ENCODE assay signal across 1 cellular context in genomic region chr5:6781711-6782110, GRCh38.
TF ChIP-seq lines count a peak whose summit lies in the region.

No MANE protein-coding gene starts in this region.

TF ChIP-seq in HepG2, 621 proteins besides CTCF, POLR2A, EP300 and RAD21 (continued from another document):
- TF ChIP-seq, protein P1, sequence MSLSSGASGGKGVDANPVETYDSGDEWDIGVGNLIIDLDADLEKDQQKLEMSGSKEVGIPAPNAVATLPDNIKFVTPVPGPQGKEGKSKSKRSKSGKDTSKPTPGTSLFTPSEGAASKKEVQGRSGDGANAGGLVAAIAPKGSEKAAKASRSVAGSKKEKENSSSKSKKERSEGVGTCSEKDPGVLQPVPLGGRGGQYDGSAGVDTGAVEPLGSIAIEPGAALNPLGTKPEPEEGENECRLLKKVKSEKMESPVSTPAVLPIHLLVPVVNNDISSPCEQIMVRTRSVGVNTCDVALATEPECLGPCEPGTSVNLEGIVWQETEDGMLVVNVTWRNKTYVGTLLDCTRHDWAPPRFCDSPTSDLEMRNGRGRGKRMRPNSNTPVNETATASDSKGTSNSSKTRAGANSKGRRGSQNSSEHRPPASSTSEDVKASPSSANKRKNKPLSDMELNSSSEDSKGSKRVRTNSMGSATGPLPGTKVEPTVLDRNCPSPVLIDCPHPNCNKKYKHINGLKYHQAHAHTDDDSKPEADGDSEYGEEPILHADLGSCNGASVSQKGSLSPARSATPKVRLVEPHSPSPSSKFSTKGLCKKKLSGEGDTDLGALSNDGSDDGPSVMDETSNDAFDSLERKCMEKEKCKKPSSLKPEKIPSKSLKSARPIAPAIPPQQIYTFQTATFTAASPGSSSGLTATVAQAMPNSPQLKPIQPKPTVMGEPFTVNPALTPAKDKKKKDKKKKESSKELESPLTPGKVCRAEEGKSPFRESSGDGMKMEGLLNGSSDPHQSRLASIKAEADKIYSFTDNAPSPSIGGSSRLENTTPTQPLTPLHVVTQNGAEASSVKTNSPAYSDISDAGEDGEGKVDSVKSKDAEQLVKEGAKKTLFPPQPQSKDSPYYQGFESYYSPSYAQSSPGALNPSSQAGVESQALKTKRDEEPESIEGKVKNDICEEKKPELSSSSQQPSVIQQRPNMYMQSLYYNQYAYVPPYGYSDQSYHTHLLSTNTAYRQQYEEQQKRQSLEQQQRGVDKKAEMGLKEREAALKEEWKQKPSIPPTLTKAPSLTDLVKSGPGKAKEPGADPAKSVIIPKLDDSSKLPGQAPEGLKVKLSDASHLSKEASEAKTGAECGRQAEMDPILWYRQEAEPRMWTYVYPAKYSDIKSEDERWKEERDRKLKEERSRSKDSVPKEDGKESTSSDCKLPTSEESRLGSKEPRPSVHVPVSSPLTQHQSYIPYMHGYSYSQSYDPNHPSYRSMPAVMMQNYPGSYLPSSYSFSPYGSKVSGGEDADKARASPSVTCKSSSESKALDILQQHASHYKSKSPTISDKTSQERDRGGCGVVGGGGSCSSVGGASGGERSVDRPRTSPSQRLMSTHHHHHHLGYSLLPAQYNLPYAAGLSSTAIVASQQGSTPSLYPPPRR (CRISPR knock-in tag; IDR thresholded peaks at IDR 0.05; ENCODE audit: borderline replicate concordance): no peak
- TF ChIP-seq, protein P2, sequence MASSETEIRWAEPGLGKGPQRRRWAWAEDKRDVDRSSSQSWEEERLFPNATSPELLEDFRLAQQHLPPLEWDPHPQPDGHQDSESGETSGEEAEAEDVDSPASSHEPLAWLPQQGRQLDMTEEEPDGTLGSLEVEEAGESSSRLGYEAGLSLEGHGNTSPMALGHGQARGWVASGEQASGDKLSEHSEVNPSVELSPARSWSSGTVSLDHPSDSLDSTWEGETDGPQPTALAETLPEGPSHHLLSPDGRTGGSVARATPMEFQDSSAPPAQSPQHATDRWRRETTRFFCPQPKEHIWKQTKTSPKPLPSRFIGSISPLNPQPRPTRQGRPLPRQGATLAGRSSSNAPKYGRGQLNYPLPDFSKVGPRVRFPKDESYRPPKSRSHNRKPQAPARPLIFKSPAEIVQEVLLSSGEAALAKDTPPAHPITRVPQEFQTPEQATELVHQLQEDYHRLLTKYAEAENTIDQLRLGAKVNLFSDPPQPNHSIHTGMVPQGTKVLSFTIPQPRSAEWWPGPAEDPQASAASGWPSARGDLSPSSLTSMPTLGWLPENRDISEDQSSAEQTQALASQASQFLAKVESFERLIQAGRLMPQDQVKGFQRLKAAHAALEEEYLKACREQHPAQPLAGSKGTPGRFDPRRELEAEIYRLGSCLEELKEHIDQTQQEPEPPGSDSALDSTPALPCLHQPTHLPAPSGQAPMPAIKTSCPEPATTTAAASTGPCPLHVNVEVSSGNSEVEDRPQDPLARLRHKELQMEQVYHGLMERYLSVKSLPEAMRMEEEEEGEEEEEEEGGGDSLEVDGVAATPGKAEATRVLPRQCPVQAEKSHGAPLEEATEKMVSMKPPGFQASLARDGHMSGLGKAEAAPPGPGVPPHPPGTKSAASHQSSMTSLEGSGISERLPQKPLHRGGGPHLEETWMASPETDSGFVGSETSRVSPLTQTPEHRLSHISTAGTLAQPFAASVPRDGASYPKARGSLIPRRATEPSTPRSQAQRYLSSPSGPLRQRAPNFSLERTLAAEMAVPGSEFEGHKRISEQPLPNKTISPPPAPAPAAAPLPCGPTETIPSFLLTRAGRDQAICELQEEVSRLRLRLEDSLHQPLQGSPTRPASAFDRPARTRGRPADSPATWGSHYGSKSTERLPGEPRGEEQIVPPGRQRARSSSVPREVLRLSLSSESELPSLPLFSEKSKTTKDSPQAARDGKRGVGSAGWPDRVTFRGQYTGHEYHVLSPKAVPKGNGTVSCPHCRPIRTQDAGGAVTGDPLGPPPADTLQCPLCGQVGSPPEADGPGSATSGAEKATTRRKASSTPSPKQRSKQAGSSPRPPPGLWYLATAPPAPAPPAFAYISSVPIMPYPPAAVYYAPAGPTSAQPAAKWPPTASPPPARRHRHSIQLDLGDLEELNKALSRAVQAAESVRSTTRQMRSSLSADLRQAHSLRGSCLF (CRISPR knock-in tag; IDR thresholded peaks at IDR 0.05; ENCODE audit: borderline replicate concordance): no peak
